In genomic region chr9:100352201-100352726, GRCh38 we compare ENCODE assay signal across 1 cellular context.
TF ChIP-seq lines count a peak whose summit lies in the region.

No MANE protein-coding gene starts in this region.

TF ChIP-seq in K562, 482 proteins besides CTCF, POLR2A, EP300 and RAD21 (continued from another document):
- no peak for TF ChIP-seq E2F6 (IDR thresholded peaks at IDR 0.05; ENCODE audit: borderline replicate concordance in 1 of 2, extremely low read depth in 1 of 2, insufficient read depth in 1 of 2, insufficient read length in 1 of 2, low read depth in 1 of 2, low read length in 1 of 2, poor library complexity in 1 of 2, severe bottlenecking in 1 of 2)
- TF ChIP-seq ZNF584 (CRISPR knock-in tag; IDR thresholded peaks at IDR 0.05; ENCODE audit: low read depth): no peak
- no peak for TF ChIP-seq ZFP30 (CRISPR knock-in tag; IDR thresholded peaks at IDR 0.05; ENCODE audit: borderline replicate concordance)
- no peak for TF ChIP-seq SREBF1 (IDR thresholded peaks at IDR 0.05; ENCODE audit: borderline replicate concordance, low read depth, low read length)
- 0 out of 2 replicates have a peak, but pooled peaks have one; percentile 7 for TF ChIP-seq TCF7 (IDR thresholded peaks at IDR 0.05; ENCODE audit: borderline replicate concordance)
- no peak for TF ChIP-seq MTA2 (IDR thresholded peaks at IDR 0.05; ENCODE audit: low read depth)
- TF ChIP-seq HNRNPLL (IDR thresholded peaks at IDR 0.05; ENCODE audit: low read depth, low read length, poor library complexity, severe bottlenecking): peak; percentile 18
- TF ChIP-seq SRSF3 (IDR thresholded peaks at IDR 0.05; ENCODE audit: insufficient read depth, low read length): 0 out of 2 replicates have a peak, but pooled peaks have one; percentile 70
- TF ChIP-seq POLR3A (IDR thresholded peaks at IDR 0.05; ENCODE audit: borderline replicate concordance, extremely low read depth, insufficient read depth, insufficient read length): no peak
- no peak for TF ChIP-seq MAFF (IDR thresholded peaks at IDR 0.05; ENCODE audit: low read length)
- TF ChIP-seq TGIF2 (CRISPR knock-in tag; IDR thresholded peaks at IDR 0.05): 0 out of 2 replicates have a peak, but pooled peaks have one; percentile 11
- no peak for TF ChIP-seq TAF15 (IDR thresholded peaks at IDR 0.05; ENCODE audit: low read depth, low read length)
- TF ChIP-seq E2F4 (CRISPR knock-in tag; IDR thresholded peaks at IDR 0.05; ENCODE audit: low read depth): no peak
- TF ChIP-seq EGR1 (conservative IDR thresholded peaks at IDR 0.05): peak; percentile 55
- no peak for TF ChIP-seq ZNF644 (tag; IDR thresholded peaks at IDR 0.05; ENCODE audit: low read depth)
- TF ChIP-seq POLR3G (IDR thresholded peaks at IDR 0.05; ENCODE audit: extremely low read depth, insufficient read length, insufficient replicate concordance): no peak
- TF ChIP-seq E2F1 (CRISPR knock-in tag; IDR thresholded peaks at IDR 0.05): 0 out of 2 replicates have a peak, but pooled peaks have one; percentile 67
TF ChIP-seq in K562: peak in this region for 8.
